Comparison of ENCODE assay signal across 1 cellular context in the genomic region with DNA sequence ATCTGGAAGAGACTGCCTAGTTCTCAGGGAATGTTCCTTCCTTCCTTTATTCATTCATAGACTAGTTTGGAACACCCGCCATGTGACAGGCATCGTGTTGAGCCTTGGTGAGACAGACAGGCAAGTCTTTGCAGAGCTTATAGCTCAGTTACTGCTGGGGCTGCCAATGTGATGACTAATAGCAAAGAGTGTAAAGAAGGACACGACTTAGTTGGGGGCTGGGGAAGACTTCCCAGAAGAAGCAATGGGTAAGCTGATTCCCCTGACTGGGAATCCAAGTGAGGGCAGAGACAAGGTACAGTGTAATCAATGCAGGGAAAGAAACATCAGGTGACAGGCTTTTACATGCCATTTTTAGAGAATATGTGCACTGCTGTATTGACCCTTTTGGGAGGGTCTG.
TF ChIP-seq lines count a peak whose summit lies in the region.

No MANE protein-coding gene starts in this region.

TF ChIP-seq in IMR-90, 13 proteins besides CTCF, POLR2A, EP300 and RAD21:
- TF ChIP-seq MXI1 (IDR thresholded peaks at IDR 0.05; ENCODE audit: borderline replicate concordance, low read depth, low read length), result no peak
- TF ChIP-seq, protein P1, sequence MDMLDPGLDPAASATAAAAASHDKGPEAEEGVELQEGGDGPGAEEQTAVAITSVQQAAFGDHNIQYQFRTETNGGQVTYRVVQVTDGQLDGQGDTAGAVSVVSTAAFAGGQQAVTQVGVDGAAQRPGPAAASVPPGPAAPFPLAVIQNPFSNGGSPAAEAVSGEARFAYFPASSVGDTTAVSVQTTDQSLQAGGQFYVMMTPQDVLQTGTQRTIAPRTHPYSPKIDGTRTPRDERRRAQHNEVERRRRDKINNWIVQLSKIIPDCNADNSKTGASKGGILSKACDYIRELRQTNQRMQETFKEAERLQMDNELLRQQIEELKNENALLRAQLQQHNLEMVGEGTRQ (IDR thresholded peaks at IDR 0.05; ENCODE audit: low read depth, low read length), result no peak
- no peak for TF ChIP-seq FOS (IDR thresholded peaks at IDR 0.05; ENCODE audit: low read depth, low read length)
- TF ChIP-seq MAZ (IDR thresholded peaks at IDR 0.05; ENCODE audit: borderline replicate concordance, low read depth, low read length), result no peak
- TF ChIP-seq MAFK (IDR thresholded peaks at IDR 0.05; ENCODE audit: low read depth, low read length), result no peak
- no peak for TF ChIP-seq ELK1 (IDR thresholded peaks at IDR 0.05; ENCODE audit: borderline replicate concordance, low read depth, low read length)
- no peak for TF ChIP-seq SMC3 (IDR thresholded peaks at IDR 0.05; ENCODE audit: low read depth, low read length)
- TF ChIP-seq CEBPB (IDR thresholded peaks at IDR 0.05; ENCODE audit: low read depth, low read length), result no peak
- no peak for TF ChIP-seq RCOR1 (IDR thresholded peaks at IDR 0.05; ENCODE audit: insufficient replicate concordance, low read length)
- TF ChIP-seq RFX5 (IDR thresholded peaks at IDR 0.05; ENCODE audit: low read depth, low read length), result no peak
- TF ChIP-seq CHD1 (IDR thresholded peaks at IDR 0.05; ENCODE audit: low read depth, low read length), result no peak
- TF ChIP-seq NFE2L2 (IDR thresholded peaks at IDR 0.05; ENCODE audit: low read depth, low read length), result no peak
- no peak for TF ChIP-seq BHLHE40 (IDR thresholded peaks at IDR 0.05; ENCODE audit: low read depth, low read length)
